ENCODE assay signal across 10 cellular contexts in the genomic region with DNA sequence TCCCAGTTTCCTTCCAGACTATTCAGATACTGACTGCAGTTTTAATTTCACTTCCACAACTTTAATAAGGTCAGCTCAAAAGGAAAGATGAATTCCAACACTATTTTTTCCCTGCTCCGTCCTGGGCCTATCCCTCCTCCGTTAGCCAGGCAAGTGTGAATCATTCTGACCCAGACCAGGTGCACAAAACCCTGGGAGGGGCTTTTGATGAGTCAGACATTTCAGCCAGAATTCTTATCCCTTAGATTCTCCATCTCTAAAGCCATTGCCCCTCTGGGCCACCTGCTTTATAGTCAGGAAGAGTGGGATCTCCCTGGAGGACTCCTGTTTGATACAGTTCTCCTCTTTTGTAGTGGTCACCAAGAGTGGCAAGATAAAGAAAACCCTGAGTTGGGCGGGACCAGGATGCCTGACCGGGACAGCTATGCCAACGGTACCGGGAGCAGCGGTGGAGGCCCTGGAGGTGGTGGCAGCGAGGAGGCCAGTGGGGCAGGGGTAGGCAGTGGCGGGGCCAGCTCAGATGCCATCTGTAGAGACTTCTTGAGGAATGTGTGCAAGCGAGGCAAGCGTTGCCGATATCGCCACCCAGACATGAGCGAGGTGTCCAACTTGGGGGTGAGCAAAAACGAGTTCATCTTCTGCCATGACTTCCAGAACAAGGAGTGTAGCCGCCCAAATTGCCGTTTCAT. TPM values are rescaled to one million over a fixed set of nuclear protein-coding genes. Genes with fewer than 3 reads are reported as not detected.
DNase-seq lines count a peak whose midpoint lies in the region; ATAC-seq lines count a peak whose summit lies in the region.
"Had no signal": no experiment of that assay in that cellular context is flagged by ENCODE, and none has a peak within 500 bp of the region (broad histone marks: within the 10 kb centered on the region; RNA-seq: fewer than 3 reads in every experiment).

No MANE protein-coding gene starts in this region.

- peaks cover 14% of the 10 kb centered on the region for H3K27me3 Mint-ChIP-seq in activated naive CD8-positive, alpha-beta T cell treated with anti-CD3 and anti-CD28 coated beads for 36 hours
- H3K27me3 Mint-ChIP-seq: activated CD4-positive, alpha-beta memory T cell treated with anti-CD3 and anti-CD28 coated beads for 36 hours had no signal

- no peaks in the 10 kb centered on the region for H3K9me3 ChIP-seq in HUES48 (ENCODE audit: control insufficient read depth, insufficient read depth, low read length)
- H3K9me3 ChIP-seq in subcutaneous abdominal adipose tissue (ENCODE audit: control insufficient read depth in 5 of 5, low read length in 5 of 5) = no peaks in the 10 kb centered on the region
- H3K9me3 ChIP-seq: left lung had no signal

- ATAC-seq in GM21360 (IDR thresholded peaks at IDR 0.05; ENCODE audit: unreplicated experiment) = no peak

- H3K27ac ChIP-seq in HUES48 (ENCODE audit: low read depth, low read length) (peak overlapping the region; percentile 65), subcutaneous abdominal adipose tissue (ENCODE audit: low read depth, low read length) (peak overlapping the region; percentile 88)

- H3K27me3 ChIP-seq in HUES48 (ENCODE audit: control insufficient read depth, insufficient read depth, low read length) (no peaks in the 10 kb centered on the region), subcutaneous abdominal adipose tissue (ENCODE audit: control insufficient read depth in 5 of 5, insufficient read depth in 4 of 5, low read length in 5 of 5) (no peaks in the 10 kb centered on the region)
- H3K27me3 ChIP-seq: left lung had no signal

- peak overlapping the region; percentile 51 for H3K27ac Mint-ChIP-seq in activated naive CD8-positive, alpha-beta T cell treated with anti-CD3 and anti-CD28 coated beads for 36 hours

- H3K4me1 ChIP-seq in HUES48 (ENCODE audit: control insufficient read depth, insufficient read depth, low read length) = peaks cover 14% of the 10 kb centered on the region
- peaks cover 16 to 59% (median 44%) of the 10 kb centered on the region in 5 donors for H3K4me1 ChIP-seq in subcutaneous abdominal adipose tissue (ENCODE audit: control insufficient read depth in 5 of 5, insufficient read depth in 5 of 5, low read length in 5 of 5)

- no peak overlapping the region for H3K9ac ChIP-seq in HUES48 (ENCODE audit: low read depth, low read length)
- peak overlapping the region in 3 of 5 donors; percentile 34 to 86 (median 77) for H3K9ac ChIP-seq in subcutaneous abdominal adipose tissue (ENCODE audit: low read length in 5 of 5)

- DNase-seq in activated naive CD8-positive, alpha-beta T cell treated with anti-CD3 and anti-CD28 coated beads for 36 hours = no peak
- DNase-seq in kidney tubule cell (ENCODE audit: low spot score) = peak; percentile 76
- no peak for DNase-seq in DMS79 (lab: John Stamatoyannopoulos, UW)
- no peak for DNase-seq in germinal center (ENCODE audit: low spot score)
- DNase-seq: activated CD4-positive, alpha-beta memory T cell treated with anti-CD3 and anti-CD28 coated beads for 36 hours; RPMI8226 had no signal

- no peak overlapping the region for H3K4me3 ChIP-seq in HUES48 (ENCODE audit: low read depth, low read length)
- H3K4me3 ChIP-seq in subcutaneous abdominal adipose tissue (ENCODE audit: low read depth in 1 of 5, low read length in 5 of 5) = peak overlapping the region in 1 of 5 donors; percentile 6

- no peak overlapping the region for H3K4me3 Mint-ChIP-seq in activated naive CD8-positive, alpha-beta T cell treated with anti-CD3 and anti-CD28 coated beads for 36 hours

- no peaks in the 10 kb centered on the region for H3K9me3 Mint-ChIP-seq in activated naive CD8-positive, alpha-beta T cell treated with anti-CD3 and anti-CD28 coated beads for 36 hours
- H3K9me3 Mint-ChIP-seq: activated CD4-positive, alpha-beta memory T cell treated with anti-CD3 and anti-CD28 coated beads for 36 hours had no signal

- H3K36me3 Mint-ChIP-seq in activated naive CD8-positive, alpha-beta T cell treated with anti-CD3 and anti-CD28 coated beads for 36 hours = peaks cover 42% of the 10 kb centered on the region

- H3K4me1 Mint-ChIP-seq in activated naive CD8-positive, alpha-beta T cell treated with anti-CD3 and anti-CD28 coated beads for 36 hours = peaks cover 35% of the 10 kb centered on the region

- peaks cover 28% of the 10 kb centered on the region for H3K36me3 ChIP-seq in HUES48 (ENCODE audit: control insufficient read depth, insufficient read depth, low read length)
- H3K36me3 ChIP-seq in subcutaneous abdominal adipose tissue (ENCODE audit: control insufficient read depth in 5 of 5, insufficient read depth in 5 of 5, low read length in 5 of 5) = peaks cover 0 to 28% (median 17%) of the 10 kb centered on the region in 5 donors

RNA-seq across cellular contexts. Expression of a gene that starts 2.2 kb away (rescaled TPM):
- total RNA-seq in activated naive CD8-positive, alpha-beta T cell treated with anti-CD3 and anti-CD28 coated beads for 36 hours = 1 to 10 TPM; 6.9 to 7.2 TPM

RNA-seq across cellular contexts. Expression of a gene that starts 3.9 kb away (rescaled TPM):
- total RNA-seq in activated naive CD8-positive, alpha-beta T cell treated with anti-CD3 and anti-CD28 coated beads for 36 hours = 1,000 to 10,000 TPM; 5,444 to 5,630 TPM

RNA-seq across cellular contexts. Expression of a gene that starts 7.8 kb away (rescaled TPM):
- total RNA-seq in activated naive CD8-positive, alpha-beta T cell treated with anti-CD3 and anti-CD28 coated beads for 36 hours = 100 to 1,000 TPM; 153 to 155 TPM

RNA-seq across cellular contexts. Expression of a gene that starts 15.9 kb away (rescaled TPM):
- total RNA-seq in activated naive CD8-positive, alpha-beta T cell treated with anti-CD3 and anti-CD28 coated beads for 36 hours = 100 to 1,000 TPM; 552 to 588 TPM

RNA-seq across cellular contexts. Expression of a gene that starts 32.1 kb away (rescaled TPM):
- 10 to 100 TPM; 67.9 to 76.2 TPM for total RNA-seq in activated naive CD8-positive, alpha-beta T cell treated with anti-CD3 and anti-CD28 coated beads for 36 hours
